In genomic region chr18:61735564-61736102, GRCh38 we compare ENCODE assay signal across 23 cellular contexts.
DNase-seq lines count a peak whose midpoint lies in the region; ATAC-seq and TF ChIP-seq lines count a peak whose summit lies in the region.
"Had no signal": no experiment of that assay in that cellular context is flagged by ENCODE, and none has a peak within 500 bp of the region (broad histone marks: within the 10 kb centered on the region; RNA-seq: fewer than 3 reads in every experiment).

No MANE protein-coding gene starts in this region.

- H3K9me3 ChIP-seq in right lobe of liver (no peaks in the 10 kb centered on the region), testis (no peaks in the 10 kb centered on the region)
- H3K9me3 ChIP-seq: SJCRH30 had no signal

- intact Hi-C loops in right lobe of liver (cut with DNase I) (loop anchor here (5.0 to 10.0 kb wide), 2 partner anchors 91 to 157 kb away; partner anchors contain the start of gene RNF152 (in 1 of the 2)), testis (cut with DNase I; ENCODE audit: low total_unique reads) (loop anchor here (10.0 kb wide), 1 partner anchor 159 kb away; the partner anchor contains the start of gene RNF152), MCF 10A (cut with micrococcal nuclease) (no loop called here)

- POLR2A ChIA-PET in MCF 10A (lab: Yijun Ruan, JAX) = no interaction called here

- H3K9me3 Mint-ChIP-seq in MCF 10A (ENCODE audit: unreplicated experiment) = no peaks in the 10 kb centered on the region
- H3K9me3 Mint-ChIP-seq: activated naive CD4-positive, alpha-beta T cell treated with anti-CD3 and anti-CD28 coated beads, Interleukin-2, amount 50 U/mL, for 72 hours; activated T-helper 1 cell treated with anti-CD3 and anti-CD28 coated beads, Interleukin-12 subunit alpha, Interleukin-12 subunit beta, Interleukin-2, Interleukin-4 antibody, amounts not matched to agents 30 ng/mL and 10 ng/mL and 1 ng/mL, durations not matched to agents 14 hours and 24 hours and 36 hours; CD8-positive, alpha-beta memory T cell; endodermal cell had no signal

- peak; percentile 83 for TF ChIP-seq POLR2A in right lobe of liver (IDR thresholded peaks at IDR 0.05)
- no peak for TF ChIP-seq POLR2A in testis (IDR thresholded peaks at IDR 0.05)

- H3K27ac ChIP-seq in caudate nucleus (ENCODE audit: low read depth, low read length) = peak overlapping the region; percentile 32
- peak overlapping the region; percentile 58 to 99 (median 96) for H3K27ac ChIP-seq in right lobe of liver
- H3K27ac ChIP-seq in testis = peak overlapping the region; percentile 39 to 90
- H3K27ac ChIP-seq: KMS-11, SJCRH30 had no signal

- no TSS peak for BruUV-seq in MCF 10A (replicated peaks; lab: Mats Ljungman, UMichigan)

- H3K4me3 ChIP-seq in right lobe of liver = no peak overlapping the region
- H3K4me3 ChIP-seq in testis = no peak overlapping the region
- H3K4me3 ChIP-seq: lung, SJCRH30, tibial nerve had no signal

- no peaks in the 10 kb centered on the region for H3K27me3 Mint-ChIP-seq in MCF 10A (ENCODE audit: insufficient read depth, unreplicated experiment)

- CTCF ChIA-PET in MCF 10A (lab: Yijun Ruan, JAX) = interaction anchor here (0.8 to 2.3 kb wide), 6 partner anchors 9 to 184 kb away, joined by 3 to 6 read pairs (median 4); no protein-coding TSS in a partner anchor

- TF ChIP-seq CTCF in right lobe of liver (IDR thresholded peaks at IDR 0.05) = no peak
- TF ChIP-seq CTCF in testis (IDR thresholded peaks at IDR 0.05) = no peak
- no peak for TF ChIP-seq CTCF in MCF 10A (IDR thresholded peaks at IDR 0.05; ENCODE audit: unreplicated experiment)

- 18% methylated on average over 5 of the region's 5 CpGs for WGBS in right lobe of liver (ENCODE audit: insufficient coverage, low coverage, low lambda C conversion rate, missing lambda C conversion rate)
- 76 to 79% methylated on average over 5 of the region's 5 CpGs for WGBS in testis, 2 donors

- H3K4me1 ChIP-seq in right lobe of liver (peaks cover 0 to 64% (median 29%) of the 10 kb centered on the region in 4 donors), testis (peaks cover 17% of the 10 kb centered on the region)
- H3K4me1 ChIP-seq: SJCRH30 had no signal

- peak; percentile 74 for DNase-seq in NCI-H146 treated with DMSO at 0.1 percent for 48 hours (lab: John Stamatoyannopoulos, UW; ENCODE audit: unreplicated experiment)
- no peak for DNase-seq in caudate nucleus (lab: John Stamatoyannopoulos, UW)
- DNase-seq in right lobe of liver = peak; percentile 37 to 79 (median 76)
- DNase-seq in testis = no peak
- DNase-seq in globus pallidus (ENCODE audit: low spot score) = no peak
- DNase-seq in DMS79 (lab: John Stamatoyannopoulos, UW) = no peak
- DNase-seq in MCF 10A (ENCODE audit: unreplicated experiment) = no peak
- DNase-seq: activated CD4-positive, alpha-beta T cell treated with anti-CD3 and anti-CD28 coated beads for 4 hours; CD8-positive, alpha-beta memory T cell; DND-41; endodermal cell; naive B cell; NCI-H1048; NCI-H526 treated with DMSO at 0.1 percent for 48 hours; PC-3; SJCRH30; stimulated activated CD4-positive, alpha-beta T cell treated with anti-CD3 and anti-CD28 coated beads, Interleukin-1b, Interleukin-23, amount 100 ng/mL, for 48 hours; stimulated activated naive CD4-positive, alpha-beta T cell had no signal

- no peak overlapping the region for H3K27ac Mint-ChIP-seq in MCF 10A (ENCODE audit: low read depth, unreplicated experiment)
- H3K27ac Mint-ChIP-seq: activated naive CD4-positive, alpha-beta T cell treated with anti-CD3 and anti-CD28 coated beads, Interleukin-2, amount 50 U/mL, for 72 hours; activated T-helper 1 cell treated with anti-CD3 and anti-CD28 coated beads, Interleukin-12 subunit alpha, Interleukin-12 subunit beta, Interleukin-2, Interleukin-4 antibody, amounts not matched to agents 30 ng/mL and 10 ng/mL and 1 ng/mL, durations not matched to agents 14 hours and 24 hours and 36 hours; CD8-positive, alpha-beta memory T cell; endodermal cell; naive B cell had no signal

- peaks cover 16% of the 10 kb centered on the region for H3K4me1 Mint-ChIP-seq in MCF 10A (ENCODE audit: insufficient read depth, unreplicated experiment)
- H3K4me1 Mint-ChIP-seq: CD8-positive, alpha-beta memory T cell had no signal

- ATAC-seq in right lobe of liver = peak; percentile 66 to 78 (median 72)
- ATAC-seq: activated naive CD4-positive, alpha-beta T cell treated with anti-CD3 and anti-CD28 coated beads, Interleukin-2, amount 50 U/mL, for 72 hours; PC-3 had no signal

- H3K36me3 Mint-ChIP-seq in MCF 10A (ENCODE audit: insufficient read depth, unreplicated experiment) = no peaks in the 10 kb centered on the region
- H3K36me3 Mint-ChIP-seq: activated naive CD4-positive, alpha-beta T cell treated with anti-CD3 and anti-CD28 coated beads, Interleukin-2, amount 50 U/mL, for 72 hours; CD8-positive, alpha-beta memory T cell; naive B cell had no signal

- H3K36me3 ChIP-seq in right lobe of liver (no peaks in the 10 kb centered on the region), testis (ENCODE audit: low read depth, missing control alignments) (no peaks in the 10 kb centered on the region)
- H3K36me3 ChIP-seq: SJCRH30, tibial nerve had no signal

- no peaks in the 10 kb centered on the region for H3K27me3 ChIP-seq in right lobe of liver
- no peaks in the 10 kb centered on the region for H3K27me3 ChIP-seq in testis
- H3K27me3 ChIP-seq: SJCRH30, tibial nerve had no signal

- no peak overlapping the region for H3K4me3 Mint-ChIP-seq in MCF 10A (ENCODE audit: unreplicated experiment)
- H3K4me3 Mint-ChIP-seq: activated T-helper 1 cell treated with anti-CD3 and anti-CD28 coated beads, Interleukin-12 subunit alpha, Interleukin-12 subunit beta, Interleukin-2, Interleukin-4 antibody, amounts not matched to agents 30 ng/mL and 10 ng/mL and 1 ng/mL, durations not matched to agents 14 hours and 24 hours and 36 hours; CD8-positive, alpha-beta memory T cell; endodermal cell; naive B cell had no signal

Comparison
In these comparisons a context has a peak if more than half of its experiments do, and no peak if none do; other contexts are left out.
1. DNase-seq: peak in NCI-H146 treated with DMSO at 0.1 percent for 48 hours (single experiment) and right lobe of liver (3 of 3); none in caudate nucleus (0 of 61), testis (single experiment), globus pallidus (single experiment), DMS79 (single experiment) and MCF 10A (single experiment).
2. H3K27ac ChIP-seq: peak in every context shown above with its lines; median percentile 96 in right lobe of liver; 64 in testis; 32 in caudate nucleus.